8 cellular contexts compared by ENCODE assay signal in the genomic region with DNA sequence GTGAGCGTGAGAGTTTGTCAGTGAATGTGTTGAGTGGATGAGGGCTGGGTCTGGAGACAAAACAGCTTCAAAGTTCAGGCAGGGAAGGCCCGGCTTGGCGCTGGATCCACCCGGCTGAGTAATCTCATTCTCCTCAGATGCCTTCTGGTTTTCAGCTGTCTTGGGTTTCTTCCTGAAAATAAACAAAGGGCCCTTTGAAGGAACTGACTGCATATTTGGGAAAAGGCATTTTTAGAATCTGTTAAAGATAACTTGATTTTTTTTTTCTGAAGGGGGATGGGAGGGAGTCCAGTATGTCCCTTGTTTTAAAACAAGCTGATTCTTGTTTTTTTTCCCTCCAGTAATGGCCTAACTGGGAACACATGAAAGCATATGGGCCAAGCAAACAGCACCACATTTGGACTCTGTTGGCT.
DNase-seq lines count a peak whose midpoint lies in the region; ATAC-seq and TF ChIP-seq lines count a peak whose summit lies in the region.

No MANE protein-coding gene starts in this region.

- H3K4me3 ChIP-seq in epithelial cell of esophagus (ENCODE audit: low read length) = no peak overlapping the region

- TF ChIP-seq CTCF in epithelial cell of esophagus (IDR thresholded peaks at IDR 0.05; ENCODE audit: insufficient read depth, low read depth, low read length, missing control alignments) = no peak

- ATAC-seq in HG03280 (IDR thresholded peaks at IDR 0.05; ENCODE audit: unreplicated experiment) (no peak), HG02852 (IDR thresholded peaks at IDR 0.05; ENCODE audit: unreplicated experiment) (no peak), GM18517 (IDR thresholded peaks at IDR 0.05; ENCODE audit: unreplicated experiment) (no peak)

- DNase-seq in HS-27A (ENCODE audit: low read depth) (peak; percentile 40), epithelial cell of esophagus (ENCODE audit: low read depth) (peak; percentile 43), medulla oblongata (ENCODE audit: extremely low spot score) (peak; percentile 92), superior temporal gyrus (ENCODE audit: extremely low spot score) (peak; percentile 89), NCI-H524 treated with DMSO at 0.1 percent for 48 hours (lab: John Stamatoyannopoulos, UW) (no peak)
